In genomic region chr12:2776129-2776806, GRCh38 we compare ENCODE assay signal across 31 cellular contexts. TPM values are rescaled to one million over a fixed set of nuclear protein-coding genes. Genes with fewer than 3 reads are reported as not detected.
"Had no signal": no experiment of that assay in that cellular context is flagged by ENCODE, and none has a peak within 500 bp of the region (broad histone marks: within the 10 kb centered on the region; RNA-seq: fewer than 3 reads in every experiment).

No MANE protein-coding gene starts in this region.

- FAIRE-seq: colon, endometrium, endothelial cell of umbilical vein had no signal

- H3K27me3 Mint-ChIP-seq: activated CD4-positive, alpha-beta memory T cell treated with anti-CD3 and anti-CD28 coated beads for 36 hours; activated CD4-positive, alpha-beta T cell treated with anti-CD3 and anti-CD28 coated beads for 36 hours; activated naive CD4-positive, alpha-beta T cell treated with anti-CD3 and anti-CD28 coated beads, Interleukin-2, amount 50 U/mL, for 24 hours; activated naive CD8-positive, alpha-beta T cell treated with anti-CD3 and anti-CD28 coated beads for 36 hours; activated naive CD8-positive, alpha-beta T cell treated with anti-CD3 and anti-CD28 coated beads, Interleukin-2, amount 50 U/mL, for 24 hours; activated T-helper 17 cell treated with anti-CD3 and anti-CD28 coated beads, Interleukin-2, amount 50 U/mL, for 72 hours had no signal

- H3K4me3 Mint-ChIP-seq: activated CD4-positive, alpha-beta memory T cell treated with anti-CD3 and anti-CD28 coated beads for 36 hours; activated CD4-positive, alpha-beta T cell treated with anti-CD3 and anti-CD28 coated beads for 36 hours; activated CD4-positive, alpha-beta T cell treated with anti-CD3 and anti-CD28 coated beads, Interleukin-2, amount 10 ng/mL, durations not matched to agents 24 days and 14 days; activated CD8-positive, alpha-beta T cell treated with anti-CD3 and anti-CD28 coated beads, Interleukin-2, amount 10 ng/mL, durations not matched to agents 7 days and 5 days; activated naive CD4-positive, alpha-beta T cell treated with anti-CD3 and anti-CD28 coated beads for 36 hours; activated naive CD4-positive, alpha-beta T cell treated with anti-CD3 and anti-CD28 coated beads, Interleukin-2, amount 50 U/mL, for 24 hours; activated naive CD8-positive, alpha-beta T cell treated with anti-CD3 and anti-CD28 coated beads for 36 hours; activated naive CD8-positive, alpha-beta T cell treated with anti-CD3 and anti-CD28 coated beads, Interleukin-2, amount 50 U/mL, for 24 hours; activated T-cell treated with anti-CD3 and anti-CD28 coated beads, Interleukin-2, amount 50 U/mL, for 4 hours; activated T-helper 17 cell treated with anti-CD3 and anti-CD28 coated beads, Interleukin-2, amount 50 U/mL, for 72 hours had no signal

- H3K4me3 ChIP-seq: adrenal gland, body of pancreas, esophagus squamous epithelium, gastroesophageal sphincter, heart right ventricle had no signal

- H3K4me1 Mint-ChIP-seq: activated CD4-positive, alpha-beta T cell treated with anti-CD3 and anti-CD28 coated beads for 36 hours; activated CD4-positive, alpha-beta T cell treated with anti-CD3 and anti-CD28 coated beads, Interleukin-2, amount 10 ng/mL, durations not matched to agents 24 days and 14 days; activated naive CD4-positive, alpha-beta T cell treated with anti-CD3 and anti-CD28 coated beads, Interleukin-2, amount 50 U/mL, for 24 hours; activated naive CD8-positive, alpha-beta T cell treated with anti-CD3 and anti-CD28 coated beads for 36 hours; activated naive CD8-positive, alpha-beta T cell treated with anti-CD3 and anti-CD28 coated beads, Interleukin-2, amount 50 U/mL, for 24 hours; activated T-helper 17 cell treated with anti-CD3 and anti-CD28 coated beads, Interleukin-2, amount 50 U/mL, for 72 hours had no signal

- H3K27ac ChIP-seq: adrenal gland, epithelial cell of prostate, esophagus squamous epithelium, gastroesophageal sphincter, heart right ventricle had no signal

- H3K4me1 ChIP-seq: adrenal gland, gastroesophageal sphincter, heart right ventricle had no signal

- H3K27me3 ChIP-seq: adrenal gland, body of pancreas, heart right ventricle had no signal

- H3K36me3 Mint-ChIP-seq: activated CD4-positive, alpha-beta memory T cell treated with anti-CD3 and anti-CD28 coated beads for 36 hours; activated naive CD4-positive, alpha-beta T cell treated with anti-CD3 and anti-CD28 coated beads, Interleukin-2, amount 50 U/mL, for 24 hours; activated naive CD8-positive, alpha-beta T cell treated with anti-CD3 and anti-CD28 coated beads for 36 hours had no signal

- H3K36me3 ChIP-seq: adrenal gland, esophagus squamous epithelium, heart right ventricle had no signal

- DNase-seq: activated CD4-positive, alpha-beta memory T cell treated with anti-CD3 and anti-CD28 coated beads for 36 hours; activated CD4-positive, alpha-beta T cell treated with anti-CD3 and anti-CD28 coated beads for 36 hours; activated CD4-positive, alpha-beta T cell treated with anti-CD3 and anti-CD28 coated beads, Interleukin-2, amount 10 ng/mL, durations not matched to agents 24 days and 14 days; activated CD4-positive, CD25-positive, alpha-beta regulatory T cell; activated CD4-positive, CD25-positive, alpha-beta regulatory T cell treated with anti-CD3 and anti-CD28 coated beads, Interleukin-2, amount 50 U/mL, for 72 hours; activated CD8-positive, alpha-beta T cell treated with anti-CD3 and anti-CD28 coated beads, Interleukin-2, amount 10 ng/mL, durations not matched to agents 7 days and 5 days; activated effector memory CD4-positive, alpha-beta T cell treated with Interleukin-2 at 50 U/mL for 16 hours; activated gamma-delta T cell treated with Interleukin-2 at 50 U/mL for 16 hours; activated naive CD4-positive, alpha-beta T cell treated with anti-CD3 and anti-CD28 coated beads for 36 hours; activated naive CD8-positive, alpha-beta T cell treated with anti-CD3 and anti-CD28 coated beads for 36 hours; activated naive CD8-positive, alpha-beta T cell treated with anti-CD3 and anti-CD28 coated beads, Interleukin-2, amount 50 U/mL, for 24 hours; activated T-cell treated with anti-CD3 and anti-CD28 coated beads, Interleukin-2, amount 50 U/mL, for 4 hours; adrenal gland; amygdala; aorta; caudate nucleus; effector CD8-positive, alpha-beta T cell; esophagus squamous epithelium; foreskin melanocyte; T-helper 2 cell had no signal

- H3K9me3 Mint-ChIP-seq: activated CD4-positive, alpha-beta memory T cell treated with anti-CD3 and anti-CD28 coated beads for 36 hours; activated CD4-positive, alpha-beta T cell treated with anti-CD3 and anti-CD28 coated beads, Interleukin-2, amount 10 ng/mL, durations not matched to agents 24 days and 14 days; activated naive CD4-positive, alpha-beta T cell treated with anti-CD3 and anti-CD28 coated beads for 36 hours; activated naive CD4-positive, alpha-beta T cell treated with anti-CD3 and anti-CD28 coated beads, Interleukin-2, amount 50 U/mL, for 24 hours; activated naive CD8-positive, alpha-beta T cell treated with anti-CD3 and anti-CD28 coated beads for 36 hours; activated naive CD8-positive, alpha-beta T cell treated with anti-CD3 and anti-CD28 coated beads, Interleukin-2, amount 50 U/mL, for 24 hours; activated T-cell treated with anti-CD3 and anti-CD28 coated beads, Interleukin-2, amount 50 U/mL, for 4 hours; activated T-helper 17 cell treated with anti-CD3 and anti-CD28 coated beads, Interleukin-2, amount 50 U/mL, for 72 hours had no signal

- ATAC-seq: activated CD4-positive, alpha-beta T cell treated with anti-CD3 and anti-CD28 coated beads for 36 hours; activated CD8-positive, alpha-beta T cell treated with anti-CD3 and anti-CD28 coated beads, Interleukin-2, amount 10 ng/mL, durations not matched to agents 7 days and 5 days; activated naive CD8-positive, alpha-beta T cell treated with anti-CD3 and anti-CD28 coated beads, Interleukin-2, amount 50 U/mL, for 24 hours; activated T-cell treated with anti-CD3 and anti-CD28 coated beads, Interleukin-2, amount 50 U/mL, for 4 hours; activated T-helper 17 cell treated with anti-CD3 and anti-CD28 coated beads, Interleukin-2, amount 50 U/mL, for 72 hours; gastroesophageal sphincter had no signal

- H3K9me3 ChIP-seq: adrenal gland, body of pancreas, esophagus squamous epithelium, gastroesophageal sphincter, heart right ventricle had no signal

- H3K27ac Mint-ChIP-seq: activated CD4-positive, alpha-beta memory T cell treated with anti-CD3 and anti-CD28 coated beads for 36 hours; activated CD4-positive, alpha-beta T cell treated with anti-CD3 and anti-CD28 coated beads for 36 hours; activated CD4-positive, alpha-beta T cell treated with anti-CD3 and anti-CD28 coated beads, Interleukin-2, amount 10 ng/mL, durations not matched to agents 24 days and 14 days; activated CD8-positive, alpha-beta T cell treated with anti-CD3 and anti-CD28 coated beads, Interleukin-2, amount 10 ng/mL, durations not matched to agents 7 days and 5 days; activated naive CD4-positive, alpha-beta T cell treated with anti-CD3 and anti-CD28 coated beads for 36 hours; activated naive CD4-positive, alpha-beta T cell treated with anti-CD3 and anti-CD28 coated beads, Interleukin-2, amount 50 U/mL, for 24 hours; activated naive CD8-positive, alpha-beta T cell treated with anti-CD3 and anti-CD28 coated beads for 36 hours; activated naive CD8-positive, alpha-beta T cell treated with anti-CD3 and anti-CD28 coated beads, Interleukin-2, amount 50 U/mL, for 24 hours; activated T-helper 17 cell treated with anti-CD3 and anti-CD28 coated beads, Interleukin-2, amount 50 U/mL, for 72 hours had no signal

RNA-seq across cellular contexts. Expression of gene NRIP2, which starts 58.6 kb away (rescaled TPM):
- total RNA-seq: activated CD4-positive, alpha-beta memory T cell treated with anti-CD3 and anti-CD28 coated beads for 36 hours; activated CD4-positive, alpha-beta T cell treated with anti-CD3 and anti-CD28 coated beads for 36 hours; activated CD4-positive, alpha-beta T cell treated with anti-CD3 and anti-CD28 coated beads, Interleukin-2, amount 10 ng/mL, durations not matched to agents 24 days and 14 days; activated CD8-positive, alpha-beta T cell treated with anti-CD3 and anti-CD28 coated beads, Interleukin-2, amount 10 ng/mL, durations not matched to agents 7 days and 5 days; activated naive CD4-positive, alpha-beta T cell treated with anti-CD3 and anti-CD28 coated beads for 36 hours; activated naive CD8-positive, alpha-beta T cell treated with anti-CD3 and anti-CD28 coated beads for 36 hours; activated T-cell treated with anti-CD3 and anti-CD28 coated beads, Interleukin-2, amount 50 U/mL, for 4 hours; activated T-helper 17 cell treated with anti-CD3 and anti-CD28 coated beads, Interleukin-2, amount 50 U/mL, for 72 hours; endothelial cell of umbilical vein; glomerular endothelial cell; T-helper 1 cell treated with Interleukin-12 subunit alpha and Interleukin-12 subunit beta and Interleukin-4 antibody, amounts not matched to agents 30 ng/mL and 1 ng/mL, for 36 hours had no signal
- polyA plus RNA-seq: endothelial cell of umbilical vein had no signal
